Comparison of ENCODE assay signal across 8 cellular contexts in the genomic region with DNA sequence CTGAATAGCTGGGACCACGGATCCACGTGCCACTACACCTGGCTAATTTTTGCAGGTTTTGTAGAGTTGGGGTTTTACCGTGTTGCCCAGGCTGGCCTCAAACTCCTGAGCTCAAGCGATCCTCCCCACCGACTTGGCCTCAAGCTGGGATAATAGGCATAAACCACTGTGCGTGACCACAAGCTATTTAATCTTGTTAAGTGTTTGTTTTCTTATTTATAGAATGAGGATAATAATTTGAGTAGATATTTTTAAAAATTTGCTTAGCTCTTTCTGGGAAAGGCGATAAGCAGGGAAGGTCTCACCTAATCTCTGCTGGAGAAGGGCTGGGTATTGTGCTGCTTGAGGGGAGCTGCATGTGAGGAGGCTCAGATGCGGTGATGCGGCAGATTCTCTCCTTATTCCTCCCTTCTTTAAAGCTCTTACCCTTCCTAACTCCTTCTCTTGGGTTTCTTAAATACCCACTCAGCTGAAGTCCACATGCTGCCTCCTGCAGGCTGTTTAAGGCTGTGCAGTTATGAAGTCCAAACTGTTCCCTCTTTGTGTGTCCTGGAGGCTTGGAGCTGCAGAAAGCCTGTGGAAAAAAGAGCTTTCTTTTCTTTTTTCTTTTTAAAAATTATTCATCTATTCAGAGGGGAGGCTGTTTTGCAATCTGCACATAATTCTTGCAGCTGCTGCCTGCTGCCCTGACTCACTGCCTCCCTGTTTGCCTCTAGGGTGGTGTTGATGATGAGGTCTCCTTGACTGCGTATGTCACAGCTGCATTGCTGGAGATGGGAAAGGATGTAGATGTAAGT. TPM values are rescaled to one million over a fixed set of nuclear protein-coding genes. Genes with fewer than 3 reads are reported as not detected.
DNase-seq lines count a peak whose midpoint lies in the region; ATAC-seq, FAIRE-seq and TF ChIP-seq lines count a peak whose summit lies in the region.

No MANE protein-coding gene starts in this region.

- H3K27me3 Mint-ChIP-seq in brain: no peaks in the 10 kb centered on the region

- no TSS peak for BruUV-seq in Panc1 (replicated peaks; lab: Mats Ljungman, UMichigan)

- intact Hi-C loops in Panc1 (cut with micrococcal nuclease; ENCODE audit: unreplicated experiment): no loop called here

- POLR2A ChIA-PET in Panc1 (lab: Charles Lee): no interaction called here

- TF ChIP-seq CTCF in AG10803 (conservative IDR thresholded peaks at IDR 0.05; ENCODE audit: low read length) (peak; percentile 75), Panc1 (IDR thresholded peaks at IDR 0.05) (peak; percentile 69), brain (conservative IDR thresholded peaks at IDR 0.05) (peak; percentile 65)

- no peaks in the 10 kb centered on the region for H3K9me3 ChIP-seq in Panc1 (ENCODE audit: control insufficient read depth, insufficient read depth, low read depth, low read length)

- FAIRE-seq in GM18507 (lab: Jason Lieb, UNC): peak; percentile 68

- H3K4me3 ChIP-seq in AG10803 (ENCODE audit: low read length): no peak overlapping the region
- no peak overlapping the region for H3K4me3 ChIP-seq in Panc1 (ENCODE audit: low read depth in 2 of 2, low read length in 2 of 2)

- H3K36me3 Mint-ChIP-seq in brain: no peaks in the 10 kb centered on the region

- H3K4me1 Mint-ChIP-seq in brain: peaks cover 9% of the 10 kb centered on the region

- no peaks in the 10 kb centered on the region for H3K27me3 ChIP-seq in Panc1 (ENCODE audit: control insufficient read depth, insufficient read depth, low read length)

- no peaks in the 10 kb centered on the region for H3K36me3 ChIP-seq in Panc1 (ENCODE audit: control insufficient read depth, insufficient read depth, low read length)

- peak overlapping the region in 1 of 5 experiments; percentile 10 for H3K27ac Mint-ChIP-seq in brain

- H3K9me3 Mint-ChIP-seq in brain: peaks cover 0 to 2% (median 0%) of the 10 kb centered on the region in 5 experiments

- CTCF ChIA-PET in Panc1 (lab: Charles Lee): interaction anchor here (1.2 to 1.3 kb wide), 2 partner anchors 30 to 203 kb away, joined by 3 to 6 read pairs; no protein-coding TSS in a partner anchor

- in situ Hi-C loops in Panc1 (cut with HindIII; ENCODE audit: low pct_unique_long_range_greater_than_20kb, low sequenced_read_pairs): no loop called here

- DNase-seq in AG10803 (ENCODE audit: low read depth) (peak; percentile 57), GM18507 (ENCODE audit: extremely low spot score, insufficient read length, low read depth) (no peak), Panc1 (ENCODE audit: low read depth, low spot score) (no peak), iPS-NIHi7 (ENCODE audit: extremely low spot score) (peak; percentile 75), NCI-H2171 (lab: John Stamatoyannopoulos, UW) (no peak)
- DNase-seq in stimulated activated CD4-positive, alpha-beta T cell treated with anti-CD3 and anti-CD28 coated beads, Interleukin-12 subunit alpha, Interleukin-12 subunit beta, amount 100 ng/mL, for 48 hours (ENCODE audit: low read depth in 2 of 3, low spot score in 1 of 3): peak; percentile 2 to 12 (median 6)

- no peaks in the 10 kb centered on the region for H3K4me1 ChIP-seq in Panc1 (ENCODE audit: control insufficient read depth, insufficient read depth, low read length)

- ATAC-seq in Panc1 (peak; percentile 69), HG03135 (IDR thresholded peaks at IDR 0.05; ENCODE audit: unreplicated experiment) (no peak)

- no peak overlapping the region for H3K4me3 Mint-ChIP-seq in brain

- no peak overlapping the region for H3K27ac ChIP-seq in Panc1 (ENCODE audit: low read length)

RNA-seq across cellular contexts. Expression of a gene that starts 37.9 kb away (rescaled TPM):
- not detected for total RNA-seq in Panc1 (2021; ENCODE audit: unreplicated experiment)
- polyA plus RNA-seq in Panc1 (2012; ENCODE audit: insufficient read length): not detected
- 1.3 TPM for polyA plus RNA-seq in brain (ENCODE audit: insufficient read depth, low read depth, low replicate concordance)

RNA-seq across cellular contexts. Expression of a gene that starts 53.9 kb away (rescaled TPM):
- 15.6 TPM for total RNA-seq in Panc1 (2021; ENCODE audit: unreplicated experiment)
- polyA plus RNA-seq in Panc1 (2012; ENCODE audit: insufficient read length): 24.8 TPM
- polyA plus RNA-seq in brain (ENCODE audit: insufficient read depth, low read depth, low replicate concordance): 54.5 TPM

Comparison
In these comparisons a context has a peak if more than half of its experiments do, and no peak if none do; other contexts are left out.
1. DNase-seq: peak in AG10803 (single experiment), iPS-NIHi7 (single experiment) and stimulated activated CD4-positive, alpha-beta T cell treated with anti-CD3 and anti-CD28 coated beads, Interleukin-12 subunit alpha, Interleukin-12 subunit beta, amount 100 ng/mL, for 48 hours (3 of 3); none in GM18507 (single experiment), Panc1 (single experiment) and NCI-H2171 (single experiment).
2. Peak in every context shown above with its lines, with median percentiles within 50 percentile points of each other: CTCF ChIP-seq.